Comparison of ENCODE assay signal across 8 cellular contexts in the genomic region with DNA sequence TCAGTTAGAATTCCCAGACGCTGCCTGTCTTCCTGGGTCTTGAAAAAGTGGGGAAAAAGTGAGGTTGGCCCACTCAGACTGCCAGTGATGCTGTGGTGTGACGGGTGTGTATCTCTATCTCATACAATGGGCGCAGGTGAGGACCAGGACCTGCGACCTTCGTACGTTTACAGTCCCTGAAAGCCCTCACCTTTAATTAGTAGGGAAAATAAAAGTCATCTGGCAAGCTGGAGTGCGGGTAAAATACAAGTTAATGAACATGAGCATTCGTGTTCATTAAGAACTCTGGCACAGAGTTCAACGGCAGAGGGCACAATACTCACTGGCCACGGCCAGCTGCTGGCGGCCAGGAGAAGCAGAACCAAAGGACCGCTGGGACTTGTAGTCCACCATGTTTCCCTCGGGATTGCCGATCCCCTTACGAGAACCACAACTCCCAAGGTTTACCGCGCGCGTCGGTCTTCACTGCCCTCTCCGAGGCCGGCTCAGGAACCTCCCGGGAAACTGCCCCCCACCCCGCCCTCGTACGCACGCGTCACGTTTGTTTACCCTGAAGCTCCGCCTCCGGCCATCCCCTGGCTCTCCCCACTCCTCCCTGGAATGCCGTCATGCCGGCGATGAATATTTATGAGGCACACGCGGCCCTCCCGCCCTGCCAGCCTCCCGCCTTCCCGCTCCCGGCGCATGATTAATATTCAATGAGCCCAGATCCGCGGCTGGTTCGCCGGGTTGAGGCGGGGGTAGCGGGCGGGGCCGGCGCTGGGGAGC. TPM values are rescaled to one million over a fixed set of nuclear protein-coding genes. Genes with fewer than 3 reads are reported as not detected.
A peak's percentile ranks its signal among the peaks of the same experiment; 100 is the strongest.
DNase-seq lines count a peak whose midpoint lies in the region; ATAC-seq and TF ChIP-seq lines count a peak whose summit lies in the region.

No MANE protein-coding gene starts in this region.

- H3K4me3 ChIP-seq in GM12865 (ENCODE audit: low read depth, low read length) (peak overlapping the region; percentile 59), testis (peak overlapping the region; percentile 67 to 81)

- peaks cover 10% of the 10 kb centered on the region for H3K27me3 Mint-ChIP-seq in activated naive CD8-positive, alpha-beta T cell treated with anti-CD3 and anti-CD28 coated beads, Interleukin-2, amount 10 ng/mL, durations not matched to agents 7 days and 5 days
- peaks cover 18% of the 10 kb centered on the region for H3K27me3 Mint-ChIP-seq in glutamatergic neuron (ENCODE audit: unreplicated experiment)

- DNase-seq in GM12865 (ENCODE audit: low read depth) (peak; percentile 99), NCI-H1105 (lab: John Stamatoyannopoulos, UW) (peak; percentile 100), SKM-1 treated with dmso at 0.1 percent for 144 hours (lab: John Stamatoyannopoulos, UW; ENCODE audit: unreplicated experiment) (peak; percentile 99), glutamatergic neuron (peak; percentile 99), omental fat pad (ENCODE audit: low spot score) (peak; percentile 86), testis (peak; percentile 99)
- DNase-seq in activated naive CD8-positive, alpha-beta T cell treated with anti-CD3 and anti-CD28 coated beads, Interleukin-2, amount 10 ng/mL, durations not matched to agents 7 days and 5 days: peak; percentile 85

- ATAC-seq in HG02642 (IDR thresholded peaks at IDR 0.05; ENCODE audit: poor library complexity, unreplicated experiment): peak; percentile 80
- peak; percentile 70 for ATAC-seq in activated naive CD8-positive, alpha-beta T cell treated with anti-CD3 and anti-CD28 coated beads, Interleukin-2, amount 10 ng/mL, durations not matched to agents 7 days and 5 days (ENCODE audit: low read depth)
- peak; percentile 95 for ATAC-seq in omental fat pad (ENCODE audit: low FRiP score)

- H3K27ac Mint-ChIP-seq in activated naive CD8-positive, alpha-beta T cell treated with anti-CD3 and anti-CD28 coated beads, Interleukin-2, amount 10 ng/mL, durations not matched to agents 7 days and 5 days: peak overlapping the region; percentile 79
- H3K27ac Mint-ChIP-seq in glutamatergic neuron (ENCODE audit: unreplicated experiment): peak overlapping the region; percentile 96

- no peaks in the 10 kb centered on the region for H3K9me3 ChIP-seq in testis

- no peaks in the 10 kb centered on the region for H3K4me1 ChIP-seq in testis

- POLR2A ChIA-PET in activated naive CD8-positive, alpha-beta T cell treated with anti-CD3 and anti-CD28 coated beads, Interleukin-2, amount 10 ng/mL, durations not matched to agents 7 days and 5 days (lab: Charles Lee): interaction anchor here (1.0 to 2.2 kb wide), 3 partner anchors 129 to 528 kb away, joined by 3 to 8 read pairs (median 5); a partner anchor contains a TSS

- no peaks in the 10 kb centered on the region for H3K36me3 ChIP-seq in testis (ENCODE audit: low read depth, missing control alignments)

- no peaks in the 10 kb centered on the region for H3K36me3 Mint-ChIP-seq in activated naive CD8-positive, alpha-beta T cell treated with anti-CD3 and anti-CD28 coated beads, Interleukin-2, amount 10 ng/mL, durations not matched to agents 7 days and 5 days
- no peaks in the 10 kb centered on the region for H3K36me3 Mint-ChIP-seq in glutamatergic neuron (ENCODE audit: unreplicated experiment)

- WGBS in testis, 2 donors: 3 to 8% methylated on average over 15 to 41 of the region's 50 CpGs

- intact Hi-C loops in testis (cut with DNase I; ENCODE audit: low total_unique reads): loop anchor here (10.0 kb wide), 1 partner anchor 260 kb away; no protein-coding TSS in a partner anchor

- H3K27me3 ChIP-seq in testis: no peaks in the 10 kb centered on the region

- peak; percentile 9 for TF ChIP-seq POLR2A in testis (IDR thresholded peaks at IDR 0.05)

- H3K4me3 Mint-ChIP-seq in activated naive CD8-positive, alpha-beta T cell treated with anti-CD3 and anti-CD28 coated beads, Interleukin-2, amount 10 ng/mL, durations not matched to agents 7 days and 5 days: peak overlapping the region; percentile 85
- H3K4me3 Mint-ChIP-seq in glutamatergic neuron (ENCODE audit: unreplicated experiment): peak overlapping the region; percentile 80

- H3K9me3 Mint-ChIP-seq in activated naive CD8-positive, alpha-beta T cell treated with anti-CD3 and anti-CD28 coated beads, Interleukin-2, amount 10 ng/mL, durations not matched to agents 7 days and 5 days: no peaks in the 10 kb centered on the region
- peaks cover 18% of the 10 kb centered on the region for H3K9me3 Mint-ChIP-seq in glutamatergic neuron (ENCODE audit: unreplicated experiment)

- H3K27ac ChIP-seq in testis: peak overlapping the region; percentile 92 to 99

- H3K4me1 Mint-ChIP-seq in activated naive CD8-positive, alpha-beta T cell treated with anti-CD3 and anti-CD28 coated beads, Interleukin-2, amount 10 ng/mL, durations not matched to agents 7 days and 5 days: peaks cover 22% of the 10 kb centered on the region
- peaks cover 35% of the 10 kb centered on the region for H3K4me1 Mint-ChIP-seq in glutamatergic neuron (ENCODE audit: low read depth, unreplicated experiment)

- TF ChIP-seq CTCF in GM12865 (IDR thresholded peaks at IDR 0.05; ENCODE audit: insufficient read depth, low read depth, low read length, missing control alignments) (peak; percentile 71), glutamatergic neuron (IDR thresholded peaks at IDR 0.05; ENCODE audit: partially characterized antibody, unreplicated experiment) (no peak), omental fat pad (IDR thresholded peaks at IDR 0.05) (peak in 1 of 3 donors; percentile 46), testis (IDR thresholded peaks at IDR 0.05) (peak; percentile 52 to 81 (median 73))

RNA-seq across cellular contexts. Expression of a gene that starts 0.5 kb away (rescaled TPM):
- 1 to 10 TPM; 5.8 to 6.1 TPM for total RNA-seq in activated naive CD8-positive, alpha-beta T cell treated with anti-CD3 and anti-CD28 coated beads, Interleukin-2, amount 10 ng/mL, durations not matched to agents 7 days and 5 days
- 14.0 TPM for total RNA-seq in glutamatergic neuron (ENCODE audit: unreplicated experiment)
- total RNA-seq in omental fat pad: 10 to 100 TPM in 2 of 4 donors, 1 to 10 TPM in 2; 6.3 to 18.0 (median 10.4) TPM
- 10 to 100 TPM; 50.5 to 60.1 TPM for total RNA-seq in testis
- polyA plus RNA-seq in testis (ENCODE audit: insufficient read depth, low read depth, low replicate concordance): 31.5 TPM

Comparison
In these comparisons a context has a peak if more than half of its experiments do, and no peak if none do; other contexts are left out.
1. Peak in every context shown above with its lines: DNase-seq, ATAC-seq, H3K4me3 ChIP-seq and H3K27ac ChIP-seq.